Comparison of ENCODE assay signal across 29 cellular contexts in the genomic region with DNA sequence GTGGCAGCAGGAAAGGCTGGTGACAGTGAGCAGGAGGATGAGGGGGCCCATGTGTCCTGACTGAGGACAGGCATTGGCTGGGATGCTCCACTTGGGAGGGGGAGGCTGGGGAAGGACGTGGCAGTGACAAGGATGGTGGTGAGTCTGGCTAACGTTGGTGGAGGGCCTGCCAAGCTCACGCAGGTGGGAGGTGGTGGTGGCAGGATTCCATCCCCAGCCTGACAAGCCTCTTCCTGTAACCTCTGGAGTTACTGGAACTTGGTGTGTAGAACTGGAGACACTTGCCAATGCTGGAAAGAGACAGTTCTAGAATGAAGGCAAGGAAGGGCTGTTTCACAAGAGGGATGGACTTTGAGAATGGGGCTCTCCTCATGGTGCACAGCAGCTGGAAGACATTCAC. TPM values are rescaled to one million over a fixed set of nuclear protein-coding genes. Genes with fewer than 3 reads are reported as not detected.
"Had no signal": no experiment of that assay in that cellular context is flagged by ENCODE, and none has a peak within 500 bp of the region (broad histone marks: within the 10 kb centered on the region; RNA-seq: fewer than 3 reads in every experiment).

No MANE protein-coding gene starts in this region.

- H3K9me3 ChIP-seq: esophagus squamous epithelium, ovary, suprapubic skin had no signal

- H3K27ac Mint-ChIP-seq: effector memory CD8-positive, alpha-beta T cell; immature natural killer cell; naive thymus-derived CD4-positive, alpha-beta T cell; nephron; neural progenitor cell had no signal

- H3K36me3 Mint-ChIP-seq: immature natural killer cell; naive thymus-derived CD4-positive, alpha-beta T cell; neural progenitor cell had no signal

- H3K9me3 Mint-ChIP-seq: effector memory CD8-positive, alpha-beta T cell; immature natural killer cell; nephron; stimulated activated naive CD8-positive, alpha-beta T cell treated with anti-CD3 and anti-CD28 coated beads, Interleukin-15, amount 100 ng/mL, for 72 hours had no signal

- H3K36me3 ChIP-seq: neural progenitor cell, ovary had no signal

- H3K4me1 ChIP-seq: neural progenitor cell had no signal

- ATAC-seq: effector memory CD8-positive, alpha-beta T cell; naive thymus-derived CD4-positive, alpha-beta T cell; sciatic nerve had no signal

- DNase-seq: cortex of kidney; effector memory CD8-positive, alpha-beta T cell; erythroblast; esophagus squamous epithelium; foreskin melanocyte; glutamatergic neuron; hypothalamus; immature natural killer cell; islet precursor cell; mesendoderm; midbrain; naive thymus-derived CD4-positive, alpha-beta T cell; nucleus accumbens; ovary; posterior cingulate gyrus; retina; stimulated activated CD4-positive, alpha-beta T cell treated with anti-CD3 and anti-CD28 coated beads, Interleukin-12 subunit alpha, Interleukin-12 subunit beta, amount 100 ng/mL, for 4 hours; stimulated activated CD4-positive, alpha-beta T cell treated with anti-CD3 and anti-CD28 coated beads, Interleukin-1b, Interleukin-23, amount 100 ng/mL, for 48 hours; stimulated activated CD4-positive, alpha-beta T cell treated with anti-CD3 and anti-CD28 coated beads, Interleukin-4, amount 100 ng/mL, for 1 hour; stimulated activated CD8-positive, alpha-beta memory T cell treated with anti-CD3 and anti-CD28 coated beads, Interleukin-4, amount 100 ng/mL, for 48 hours; stimulated activated naive CD4-positive, alpha-beta T cell; stimulated activated naive CD8-positive, alpha-beta T cell treated with anti-CD3 and anti-CD28 coated beads, Interleukin-15, amount 100 ng/mL, for 72 hours; trophoblast cell had no signal

- H3K4me3 ChIP-seq: esophagus squamous epithelium, neural progenitor cell, ovary, smooth muscle cell, suprapubic skin had no signal

- H3K27me3 Mint-ChIP-seq: naive thymus-derived CD4-positive, alpha-beta T cell; stimulated activated naive CD8-positive, alpha-beta T cell treated with anti-CD3 and anti-CD28 coated beads, Interleukin-15, amount 100 ng/mL, for 72 hours had no signal

- H3K4me3 Mint-ChIP-seq: effector memory CD8-positive, alpha-beta T cell; immature natural killer cell; naive thymus-derived CD4-positive, alpha-beta T cell; nephron; neural progenitor cell; stimulated activated naive CD8-positive, alpha-beta T cell treated with anti-CD3 and anti-CD28 coated beads, Interleukin-15, amount 100 ng/mL, for 72 hours had no signal

- H3K27ac ChIP-seq: esophagus squamous epithelium, neural progenitor cell, ovary, suprapubic skin had no signal

- H3K4me1 Mint-ChIP-seq: immature natural killer cell; naive thymus-derived CD4-positive, alpha-beta T cell; nephron; stimulated activated naive CD8-positive, alpha-beta T cell treated with anti-CD3 and anti-CD28 coated beads, Interleukin-15, amount 100 ng/mL, for 72 hours had no signal

- H3K27me3 ChIP-seq: esophagus squamous epithelium, neural progenitor cell, ovary, suprapubic skin had no signal

RNA-seq across cellular contexts. Expression of a gene that starts 8.2 kb away (rescaled TPM):
- polyA plus RNA-seq: immature natural killer cell; naive thymus-derived CD4-positive, alpha-beta T cell had no signal

RNA-seq across cellular contexts. Expression of a gene that starts 14.7 kb away (rescaled TPM):
- total RNA-seq: lung microvascular endothelial cell had no signal
- polyA plus RNA-seq: immature natural killer cell; naive thymus-derived CD4-positive, alpha-beta T cell had no signal
